Comparison of ENCODE assay signal across 10 cellular contexts in the genomic region with DNA sequence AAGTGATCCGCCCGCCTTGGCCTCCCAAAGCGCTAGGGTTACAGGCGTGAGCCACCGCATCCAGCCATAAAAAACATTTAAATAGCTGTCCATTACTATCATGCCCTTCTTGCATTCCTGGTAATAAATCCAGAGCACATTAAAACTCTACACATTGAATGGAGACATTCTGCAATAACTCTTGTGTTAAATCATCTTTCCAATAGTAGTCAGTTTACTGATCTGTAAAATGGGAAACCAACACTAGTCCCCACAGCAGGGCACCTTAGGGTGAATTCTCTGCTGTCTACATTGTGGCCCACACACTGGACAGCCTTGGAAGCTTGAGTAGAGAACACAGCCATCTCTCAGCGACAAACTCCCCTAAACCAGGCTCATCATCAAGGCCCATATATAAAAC.
"Had no signal": no experiment of that assay in that cellular context is flagged by ENCODE, and none has a peak within 500 bp of the region (broad histone marks: within the 10 kb centered on the region; RNA-seq: fewer than 3 reads in every experiment).

No MANE protein-coding gene starts in this region.

- FAIRE-seq: H1 had no signal

- H3K9ac ChIP-seq: KMS-11 had no signal

- DNase-seq: H7, HFFc6, IMR-90, KBM-7 had no signal

- H3K9me3 ChIP-seq: HAP-1 had no signal

- H3K4me2 ChIP-seq: GM23338, KMS-11 had no signal

- H3K36me3 ChIP-seq: HAP-1 had no signal

- H3K4me3 ChIP-seq: GM23338, HAP-1 had no signal

- ATAC-seq: GM23338, HCT116 had no signal

- H3K27ac ChIP-seq: HL-60, KMS-11 had no signal
